8 cellular contexts compared by ENCODE assay signal in the genomic region with DNA sequence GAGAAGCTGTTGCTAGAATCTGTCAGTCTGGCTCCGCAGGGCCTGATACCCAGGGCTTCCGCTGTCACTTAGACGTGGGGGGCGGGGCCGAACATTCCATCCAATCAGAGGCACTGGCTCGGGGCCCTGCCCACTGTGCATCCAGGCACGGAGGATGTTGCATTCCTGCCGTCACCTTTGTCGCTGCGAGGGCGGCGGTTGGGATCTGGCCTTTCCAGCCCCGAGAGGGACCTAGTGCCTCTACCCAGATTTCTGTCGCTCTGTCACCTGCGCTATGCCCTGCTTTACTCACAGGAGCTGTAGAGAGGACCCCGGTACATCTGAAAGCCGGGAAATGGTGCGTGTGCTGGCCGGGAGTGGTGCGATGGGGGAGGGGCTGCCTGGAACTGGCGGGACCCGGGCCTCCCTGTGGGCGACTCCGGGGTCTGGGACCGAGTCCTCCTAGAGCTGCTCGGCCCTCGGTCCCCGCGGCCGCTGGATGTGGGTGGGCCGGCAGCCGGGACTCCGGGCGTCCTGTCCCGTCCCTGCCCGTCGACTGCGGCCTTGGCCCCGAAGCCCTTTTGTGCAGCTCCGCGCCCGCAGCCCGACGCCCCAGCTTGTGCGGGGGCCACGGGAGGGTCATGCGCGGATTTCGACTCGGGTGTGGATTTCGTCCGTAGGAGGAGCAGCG. TPM values are rescaled to one million over a fixed set of nuclear protein-coding genes. Genes with fewer than 3 reads are reported as not detected.
DNase-seq lines count a peak whose midpoint lies in the region; ATAC-seq and TF ChIP-seq lines count a peak whose summit lies in the region.

Gene ZNF439, plus strand, starts transcription at position 133 of the 670 bp plus-strand sequence. Its CDS starts 142 bp downstream, at position 275.

- peak within 1 kb of the TSS; percentile 32 for H3K27ac Mint-ChIP-seq in central memory CD8-positive, alpha-beta T cell (ENCODE audit: low read depth)

- H3K27me3 ChIP-seq in H7 (ENCODE audit: control insufficient read depth, insufficient read depth, low read length), result no peaks in the 10 kb centered on the region
- H3K27me3 ChIP-seq in kidney epithelial cell (ENCODE audit: control insufficient read depth, insufficient read depth, low read length), result no peaks in the 10 kb centered on the region

- H3K27me3 Mint-ChIP-seq in central memory CD8-positive, alpha-beta T cell, result no peaks in the 10 kb centered on the region

- H3K4me1 Mint-ChIP-seq in central memory CD8-positive, alpha-beta T cell, result peaks cover 12% of the 10 kb centered on the region

- ATAC-seq in activated CD4-positive, CD25-positive, alpha-beta regulatory T cell treated with anti-CD3 and anti-CD28 coated beads, Interleukin-2, amount 50 U/mL, for 24 hours, result peak; percentile 100
- ATAC-seq in central memory CD8-positive, alpha-beta T cell (replicated peaks; ENCODE audit: extremely low read depth, poor library complexity, severe bottlenecking), result peak; percentile 99
- ATAC-seq in GM21367 (IDR thresholded peaks at IDR 0.05; ENCODE audit: unreplicated experiment), result no peak

- TF ChIP-seq CTCF in kidney epithelial cell (IDR thresholded peaks at IDR 0.05; ENCODE audit: insufficient read depth, low read length, poor library complexity, severe bottlenecking), result no peak

- no peaks in the 10 kb centered on the region for H3K9me3 Mint-ChIP-seq in central memory CD8-positive, alpha-beta T cell

- H3K4me3 ChIP-seq in H7 (ENCODE audit: insufficient read depth, low read depth, low read length) (peak within 1 kb of the TSS; percentile 23; the same call in 1 of the 2 replicates), kidney epithelial cell (ENCODE audit: low read depth, low read length) (peak within 1 kb of the TSS; percentile 47)

- H3K36me3 ChIP-seq in H7 (replicated peaks; ENCODE audit: control insufficient read depth, insufficient read depth, low read length) (no peaks in the 10 kb centered on the region), kidney epithelial cell (ENCODE audit: control insufficient read depth, insufficient read depth, low read length) (no peaks in the 10 kb centered on the region)

- DNase-seq in DMS 273 (lab: John Stamatoyannopoulos, UW; ENCODE audit: unreplicated experiment) (peak; percentile 89), H7 (peak; percentile 94), NCI-H2107 treated with DMSO at 0.1 percent for 48 hours (lab: John Stamatoyannopoulos, UW; ENCODE audit: unreplicated experiment) (peak; percentile 31), kidney epithelial cell (ENCODE audit: low read depth) (peak; percentile 28)
- DNase-seq in central memory CD8-positive, alpha-beta T cell (ENCODE audit: low spot score in 2 of 2), result peak; percentile 58 to 73
- peak; percentile 74 to 87 (median 86) for DNase-seq in stimulated activated CD4-positive, alpha-beta T cell treated with anti-CD3 and anti-CD28 coated beads, Interleukin-12 subunit alpha, Interleukin-12 subunit beta, amount 100 ng/mL, for 48 hours (ENCODE audit: low read depth in 2 of 3, low spot score in 1 of 3)

- peak within 1 kb of the TSS; percentile 81 for H3K4me3 Mint-ChIP-seq in central memory CD8-positive, alpha-beta T cell

- H3K36me3 Mint-ChIP-seq in central memory CD8-positive, alpha-beta T cell (ENCODE audit: insufficient read depth), result peaks cover 2% of the 10 kb centered on the region

RNA-seq across cellular contexts. Expression of gene ZNF439, which starts in this region (rescaled TPM):
- not detected in 2 replicates for total RNA-seq in H7 (2014; rRNA removed; shearing (Covaris generic))
- total RNA-seq in kidney epithelial cell, result 5.3 and 5.5 TPM in 2 replicates

Comparison
In these comparisons a context has a peak if more than half of its experiments do, and no peak if none do; other contexts are left out.
1. Peak in DNase-seq and H3K4me3 ChIP-seq in H7; RNA of the gene not detected or under 1 TPM.
2. DNase-seq: peak in every context shown above with its lines; median percentile 94 in H7; 89 in DMS 273; 86 in stimulated activated CD4-positive, alpha-beta T cell treated with anti-CD3 and anti-CD28 coated beads, Interleukin-12 subunit alpha, Interleukin-12 subunit beta, amount 100 ng/mL, for 48 hours; 66 in central memory CD8-positive, alpha-beta T cell; 31 in NCI-H2107 treated with DMSO at 0.1 percent for 48 hours; 28 in kidney epithelial cell.